19 cellular contexts compared by ENCODE assay signal in genomic region chr3:42450567-42450966, GRCh38. TPM values are rescaled to one million over a fixed set of nuclear protein-coding genes. Genes with fewer than 3 reads are reported as not detected.
DNase-seq lines count a peak whose midpoint lies in the region; ATAC-seq and TF ChIP-seq lines count a peak whose summit lies in the region.
"Had no signal": no experiment of that assay in that cellular context is flagged by ENCODE, and none has a peak within 500 bp of the region (broad histone marks: within the 10 kb centered on the region; RNA-seq: fewer than 3 reads in every experiment).

No MANE protein-coding gene starts in this region.

- no peak overlapping the region for H2AFZ ChIP-seq in OCI-LY3 (ENCODE audit: low read depth, low read length)

- H3K79me2 ChIP-seq in OCI-LY3 (ENCODE audit: low read length) = no peaks in the 10 kb centered on the region

- H3K4me2 ChIP-seq in OCI-LY3 (ENCODE audit: low read length) = peak overlapping the region; percentile 29; the same call in 1 of the 2 replicates

- no peaks in the 10 kb centered on the region for H3K9me3 Mint-ChIP-seq in endothelial cell (ENCODE audit: unreplicated experiment)
- H3K9me3 Mint-ChIP-seq in activated CD4-positive, alpha-beta T cell treated with anti-CD3 and anti-CD28 coated beads for 36 hours (ENCODE audit: low read depth) = peaks cover 3% of the 10 kb centered on the region
- H3K9me3 Mint-ChIP-seq: HFFc6 had no signal

- TF ChIP-seq CTCF in OCI-LY3 (IDR thresholded peaks at IDR 0.05; ENCODE audit: low read depth, low read length) (no peak), endothelial cell (IDR thresholded peaks at IDR 0.05; ENCODE audit: unreplicated experiment) (no peak)

- CTCF ChIA-PET in activated CD4-positive, alpha-beta T cell treated with anti-CD3 and anti-CD28 coated beads for 36 hours (lab: Charles Lee) = no interaction called here

- POLR2A ChIA-PET in activated CD4-positive, alpha-beta T cell treated with anti-CD3 and anti-CD28 coated beads for 36 hours (lab: Charles Lee) = no interaction called here

- peaks cover 8% of the 10 kb centered on the region for H3K4me1 Mint-ChIP-seq in endothelial cell (ENCODE audit: unreplicated experiment)
- H3K4me1 Mint-ChIP-seq in activated CD4-positive, alpha-beta T cell treated with anti-CD3 and anti-CD28 coated beads for 36 hours = no peaks in the 10 kb centered on the region
- H3K4me1 Mint-ChIP-seq: CD4-positive, alpha-beta memory T cell had no signal

- H3K27ac ChIP-seq in OCI-LY3 (ENCODE audit: low read length) (no peak overlapping the region; the same call in 1 of the 2 replicates), SK-N-MC (peak overlapping the region; percentile 91)

- intact Hi-C loops in activated CD4-positive, alpha-beta T cell treated with anti-CD3 and anti-CD28 coated beads for 36 hours (cut with DNase I, micrococcal nuclease) = no loop called here
- intact Hi-C loops in sciatic nerve (cut with DNase I) = no loop called here

- H3K27me3 ChIP-seq in OCI-LY3 (ENCODE audit: low read depth, low read length) = no peaks in the 10 kb centered on the region

- no peak for ATAC-seq in activated CD4-positive, alpha-beta T cell treated with anti-CD3 and anti-CD28 coated beads for 36 hours
- ATAC-seq in sciatic nerve = no peak

- no peak for DNase-seq in SK-N-MC (ENCODE audit: low read depth, low spot score)
- DNase-seq in endothelial cell (ENCODE audit: low spot score) = no peak
- no peak for DNase-seq in SHP77 treated with DMSO at 0.1 percent for 48 hours (lab: John Stamatoyannopoulos, UW)
- DNase-seq in activated CD4-positive, alpha-beta T cell treated with anti-CD3 and anti-CD28 coated beads for 36 hours = no peak
- DNase-seq in sciatic nerve (ENCODE audit: low spot score) = no peak
- DNase-seq: C1 segment of cervical spinal cord; Calu3; CD4-positive, alpha-beta memory T cell; COR-L47; DMS53; DMS79 treated with DMSO at 0.1 percent for 48 hours; GF-D8; GOT3; HFFc6 had no signal

- peaks cover 24% of the 10 kb centered on the region for H3K4me1 ChIP-seq in OCI-LY3 (ENCODE audit: low read length)

- H3K4me3 ChIP-seq in OCI-LY3 (ENCODE audit: low read length) = no peak overlapping the region
- H3K4me3 ChIP-seq in SK-N-MC = no peak overlapping the region
- H3K4me3 ChIP-seq: HAP-1 had no signal

- no peaks in the 10 kb centered on the region for H4K20me1 ChIP-seq in OCI-LY3 (ENCODE audit: insufficient read depth, low read length)

- H3K36me3 ChIP-seq in OCI-LY3 (replicated peaks; ENCODE audit: low read depth, low read length) (no peaks in the 10 kb centered on the region), SK-N-MC (ENCODE audit: insufficient read depth, low read length) (no peaks in the 10 kb centered on the region)
- H3K36me3 ChIP-seq: HAP-1 had no signal

- no peaks in the 10 kb centered on the region for H3K36me3 Mint-ChIP-seq in endothelial cell (ENCODE audit: low read depth, unreplicated experiment)
- no peaks in the 10 kb centered on the region for H3K36me3 Mint-ChIP-seq in activated CD4-positive, alpha-beta T cell treated with anti-CD3 and anti-CD28 coated beads for 36 hours (ENCODE audit: low read depth)
- H3K36me3 Mint-ChIP-seq: CD4-positive, alpha-beta memory T cell had no signal

- H3K9ac ChIP-seq in OCI-LY3 (ENCODE audit: low read length) (no peak overlapping the region), SK-N-MC (ENCODE audit: insufficient read length) (no peak overlapping the region)

- peak overlapping the region; percentile 12 for H3K27ac Mint-ChIP-seq in endothelial cell (ENCODE audit: unreplicated experiment)
- no peak overlapping the region for H3K27ac Mint-ChIP-seq in activated CD4-positive, alpha-beta T cell treated with anti-CD3 and anti-CD28 coated beads for 36 hours
- H3K27ac Mint-ChIP-seq: HFFc6 had no signal

- H3K27me3 Mint-ChIP-seq in endothelial cell (ENCODE audit: unreplicated experiment) = peaks cover 4% of the 10 kb centered on the region
- H3K27me3 Mint-ChIP-seq in activated CD4-positive, alpha-beta T cell treated with anti-CD3 and anti-CD28 coated beads for 36 hours = no peaks in the 10 kb centered on the region

- H3K9me3 ChIP-seq in OCI-LY3 (ENCODE audit: insufficient read depth, low read length) (no peaks in the 10 kb centered on the region), SK-N-MC (ENCODE audit: low read depth, low read length) (no peaks in the 10 kb centered on the region)
- H3K9me3 ChIP-seq: HAP-1 had no signal

- no peak overlapping the region for H3K4me3 Mint-ChIP-seq in endothelial cell (ENCODE audit: unreplicated experiment)
- H3K4me3 Mint-ChIP-seq in activated CD4-positive, alpha-beta T cell treated with anti-CD3 and anti-CD28 coated beads for 36 hours = no peak overlapping the region
- H3K4me3 Mint-ChIP-seq: CD4-positive, alpha-beta memory T cell; HFFc6 had no signal

RNA-seq across cellular contexts. Expression of gene LYZL4, which starts 40.2 kb away (rescaled TPM):
- total RNA-seq in endothelial cell (ENCODE audit: unreplicated experiment) = not detected
- not detected for total RNA-seq in activated CD4-positive, alpha-beta T cell treated with anti-CD3 and anti-CD28 coated beads for 36 hours
- total RNA-seq in sciatic nerve = not detected
- total RNA-seq: A172; A673; Calu3; CD4-positive, alpha-beta memory T cell; G401; HFFc6 had no signal

RNA-seq across cellular contexts. Expression of gene VIPR1, which starts 51.9 kb away (rescaled TPM):
- total RNA-seq in endothelial cell (ENCODE audit: unreplicated experiment) = 5.4 TPM
- 1 to 10 TPM; 6.6 to 6.7 TPM for total RNA-seq in activated CD4-positive, alpha-beta T cell treated with anti-CD3 and anti-CD28 coated beads for 36 hours
- 5.8 TPM for total RNA-seq in sciatic nerve
- total RNA-seq: A172, HFFc6 had no signal
